In genomic region chr2:148299616-148300015, GRCh38 we compare ENCODE assay signal across 23 cellular contexts.
A peak's percentile ranks its signal among the peaks of the same experiment; 100 is the strongest.
DNase-seq lines count a peak whose midpoint lies in the region; ATAC-seq, FAIRE-seq and TF ChIP-seq lines count a peak whose summit lies in the region.
"Had no signal": no experiment of that assay in that cellular context is flagged by ENCODE, and none has a peak within 500 bp of the region (broad histone marks: within the 10 kb centered on the region; RNA-seq: fewer than 3 reads in every experiment).

No MANE protein-coding gene starts in this region.

- no peak for TF ChIP-seq RAD21 in IMR-90 (IDR thresholded peaks at IDR 0.05; ENCODE audit: low read length)

- no TSS peak for BruUV-seq in IMR-90 (replicated peaks; lab: Mats Ljungman, UMichigan)

- peaks cover 4% of the 10 kb centered on the region; the same call in 1 of the 2 replicates for H3K9me1 ChIP-seq in IMR-90 (ENCODE audit: insufficient read depth, low read length)

- H3K79me1 ChIP-seq in IMR-90 (ENCODE audit: low read depth in 1 of 2, low read length in 2 of 2) = no peaks in the 10 kb centered on the region

- H3K9me3 Mint-ChIP-seq in chondrocyte (ENCODE audit: low read depth) = no peaks in the 10 kb centered on the region
- H3K9me3 Mint-ChIP-seq: CD4-positive, CD25-positive, alpha-beta regulatory T cell; CD8-positive, alpha-beta T cell; GM23338 had no signal

- no peaks in the 10 kb centered on the region for H3K27me3 Mint-ChIP-seq in chondrocyte (ENCODE audit: low read depth)
- H3K27me3 Mint-ChIP-seq: B cell; CD4-positive, CD25-positive, alpha-beta regulatory T cell had no signal

- no peak overlapping the region for H2BK15ac ChIP-seq in IMR-90 (ENCODE audit: low read depth, low read length)

- no peaks in the 10 kb centered on the region; the same call in 1 of the 2 replicates for H3K4me1 ChIP-seq in IMR-90 (ENCODE audit: control insufficient read depth, insufficient read depth, low read length)
- no peaks in the 10 kb centered on the region for H3K4me1 ChIP-seq in left lung
- H3K4me1 ChIP-seq: BLaER1, Caco-2 had no signal

- H2BK5ac ChIP-seq in IMR-90 (ENCODE audit: low read depth, low read length, poor library complexity, severe bottlenecking) = no peak overlapping the region

- H4K8ac ChIP-seq in IMR-90 (ENCODE audit: low read depth in 2 of 2, low read length in 2 of 2) = no peak overlapping the region

- no peak overlapping the region for H2BK20ac ChIP-seq in IMR-90 (ENCODE audit: low read depth, low read length)

- H3K4ac ChIP-seq in IMR-90 (ENCODE audit: low read depth, low read length) = no peak overlapping the region

- H3K27me3 ChIP-seq in IMR-90 (ENCODE audit: control insufficient read depth, insufficient read depth, low read length) = no peaks in the 10 kb centered on the region
- H3K27me3 ChIP-seq in left lung = no peaks in the 10 kb centered on the region
- H3K27me3 ChIP-seq: BLaER1 had no signal

- H3K4me1 Mint-ChIP-seq in chondrocyte (ENCODE audit: low read depth) = peaks cover 26% of the 10 kb centered on the region
- H3K4me1 Mint-ChIP-seq: B cell had no signal

- no peak overlapping the region for H3K9ac ChIP-seq in IMR-90 (ENCODE audit: low read depth, low read length)
- H3K9ac ChIP-seq: BLaER1 had no signal

- no peak overlapping the region for H4K91ac ChIP-seq in IMR-90 (ENCODE audit: insufficient read depth, low read depth, low read length)

- no peak overlapping the region for H3K56ac ChIP-seq in IMR-90 (ENCODE audit: extremely low read depth, insufficient read depth, low read length)

- H2AK9ac ChIP-seq in IMR-90 (replicated peaks; ENCODE audit: low read depth, low read length, poor library complexity) = no peak overlapping the region

- H3K36me3 ChIP-seq in IMR-90 (ENCODE audit: control insufficient read depth, insufficient read depth, low read length) = no peaks in the 10 kb centered on the region
- no peaks in the 10 kb centered on the region for H3K36me3 ChIP-seq in left lung
- H3K36me3 ChIP-seq: BLaER1 had no signal

- TF ChIP-seq POLR2A in IMR-90 (IDR thresholded peaks at IDR 0.05; ENCODE audit: low read depth, low read length) (no peak), GM12891 (IDR thresholded peaks at IDR 0.05; ENCODE audit: low read depth, low read length) (no peak)

- no peak for ATAC-seq in IMR-90 (ENCODE audit: low read depth)
- ATAC-seq in left lung = peak; percentile 90
- no peak for ATAC-seq in GM19452 (IDR thresholded peaks at IDR 0.05; ENCODE audit: unreplicated experiment)
- ATAC-seq: CD8-positive, alpha-beta T cell; GM23338; HCT116 had no signal

- DNase-seq in IMR-90 = peak; percentile 4
- DNase-seq in chondrocyte (ENCODE audit: low spot score) = no peak
- no peak for DNase-seq in left lung
- no peak for DNase-seq in GM12891 (ENCODE audit: insufficient read length, low spot score)
- DNase-seq in GDM1 (lab: John Stamatoyannopoulos, UW) = no peak
- DNase-seq: Caco-2; CD4-positive, CD25-positive, alpha-beta regulatory T cell; CD8-positive, alpha-beta T cell; DMS153; DMS79; EL; GF-D8; H9 had no signal

- H3K27ac ChIP-seq in IMR-90 (ENCODE audit: insufficient read depth, low read length) (no peak overlapping the region), left lung (no peak overlapping the region)
- H3K27ac ChIP-seq: 22Rv1, BLaER1, C4-2B had no signal

- dilution Hi-C loops in IMR-90 (cut with HindIII; ENCODE audit: low sequenced_read_pairs, unreplicated experiment) = no loop called here

- no peak overlapping the region for H3K4me2 ChIP-seq in IMR-90 (ENCODE audit: low read depth, low read length)
- H3K4me2 ChIP-seq: BLaER1, GM23338 had no signal

- POLR2A ChIA-PET in IMR-90 (lab: Charles Lee; ENCODE audit: unreplicated experiment) = no interaction called here

- CTCF ChIA-PET in IMR-90 (lab: Yijun Ruan, JAX) = no interaction called here

- no peak overlapping the region for H2AFZ ChIP-seq in IMR-90 (replicated peaks; ENCODE audit: low read length, poor library complexity)
- H2AFZ ChIP-seq: GM23338 had no signal

- H3K23ac ChIP-seq in IMR-90 (ENCODE audit: low read depth, low read length) = no peak overlapping the region

- no peak overlapping the region for H3K14ac ChIP-seq in IMR-90 (replicated peaks; ENCODE audit: low read depth, low read length)

- no peak for FAIRE-seq in GM12891 (lab: Jason Lieb, UNC)
- FAIRE-seq: A204.1, GM12892, GM19239 had no signal

- H3K27ac Mint-ChIP-seq in chondrocyte (ENCODE audit: unreplicated experiment) = peak overlapping the region; percentile 20
- H3K27ac Mint-ChIP-seq: B cell; CD4-positive, CD25-positive, alpha-beta regulatory T cell; CD8-positive, alpha-beta T cell; GM23338; H9 had no signal

- no peak overlapping the region for H3K18ac ChIP-seq in IMR-90 (ENCODE audit: low read depth, low read length)

- H3K36me3 Mint-ChIP-seq in chondrocyte (ENCODE audit: low read depth) = peaks cover 2% of the 10 kb centered on the region

- H3K4me3 Mint-ChIP-seq in chondrocyte (ENCODE audit: unreplicated experiment) = no peak overlapping the region
- H3K4me3 Mint-ChIP-seq: B cell; CD4-positive, CD25-positive, alpha-beta regulatory T cell; CD8-positive, alpha-beta T cell; GM23338; H9 had no signal

- H2AK5ac ChIP-seq in IMR-90 (ENCODE audit: low read depth, low read length) = no peak overlapping the region

- TF ChIP-seq CTCF in IMR-90 (conservative IDR thresholded peaks at IDR 0.05; ENCODE audit: low read depth, low read length) (no peak), chondrocyte (IDR thresholded peaks at IDR 0.05) (no peak), left lung (IDR thresholded peaks at IDR 0.05) (no peak)

- H3K9me3 ChIP-seq in IMR-90 (ENCODE audit: control insufficient read depth, insufficient read depth, low read length) (no peaks in the 10 kb centered on the region), left lung (no peaks in the 10 kb centered on the region)
- H3K9me3 ChIP-seq: BLaER1, Caco-2 had no signal

- H3K4me3 ChIP-seq in IMR-90 (ENCODE audit: insufficient read depth, low read depth, low read length) = no peak overlapping the region
- H3K4me3 ChIP-seq in left lung = no peak overlapping the region
- H3K4me3 ChIP-seq: BLaER1, GM23338 had no signal

- no peak overlapping the region for H2BK120ac ChIP-seq in IMR-90 (ENCODE audit: low read depth, low read length)

- H4K5ac ChIP-seq in IMR-90 (ENCODE audit: low read depth, low read length) = no peak overlapping the region

- in situ Hi-C loops in IMR-90 (cut with MboI; ENCODE audit: low sequenced_read_pairs) = no loop called here

- intact Hi-C loops in IMR-90 (cut with micrococcal nuclease) = no loop called here
- intact Hi-C loops in left lung (cut with DNase I) = no loop called here

- no peaks in the 10 kb centered on the region for H4K20me1 ChIP-seq in IMR-90 (ENCODE audit: insufficient read depth, low read length)
- H4K20me1 ChIP-seq: BLaER1 had no signal

TF ChIP-seq in IMR-90, 13 proteins besides CTCF, POLR2A, EP300 and RAD21 (continues in another document):
- TF ChIP-seq SMC3 (IDR thresholded peaks at IDR 0.05; ENCODE audit: low read depth, low read length) = no peak
- no peak for TF ChIP-seq RCOR1 (IDR thresholded peaks at IDR 0.05; ENCODE audit: insufficient replicate concordance, low read length)
- TF ChIP-seq MAFK (IDR thresholded peaks at IDR 0.05; ENCODE audit: low read depth, low read length) = no peak
- no peak for TF ChIP-seq MXI1 (IDR thresholded peaks at IDR 0.05; ENCODE audit: borderline replicate concordance, low read depth, low read length)
- TF ChIP-seq RFX5 (IDR thresholded peaks at IDR 0.05; ENCODE audit: low read depth, low read length) = no peak
- TF ChIP-seq BHLHE40 (IDR thresholded peaks at IDR 0.05; ENCODE audit: low read depth, low read length) = no peak
- TF ChIP-seq CEBPB (IDR thresholded peaks at IDR 0.05; ENCODE audit: low read depth, low read length) = no peak
- TF ChIP-seq FOS (IDR thresholded peaks at IDR 0.05; ENCODE audit: low read depth, low read length) = no peak
- no peak for TF ChIP-seq MAZ (IDR thresholded peaks at IDR 0.05; ENCODE audit: borderline replicate concordance, low read depth, low read length)
- TF ChIP-seq CHD1 (IDR thresholded peaks at IDR 0.05; ENCODE audit: low read depth, low read length) = no peak
- no peak for TF ChIP-seq NFE2L2 (IDR thresholded peaks at IDR 0.05; ENCODE audit: low read depth, low read length)

TF ChIP-seq in GM12891, 5 proteins besides CTCF, POLR2A, EP300 and RAD21:
- TF ChIP-seq POLR2AphosphoS5 (IDR thresholded peaks at IDR 0.05; ENCODE audit: low read depth, low read length) = no peak
- TF ChIP-seq SPI1 (IDR thresholded peaks at IDR 0.05; ENCODE audit: low read depth, low read length) = no peak
- no peak for TF ChIP-seq TAF1 (IDR thresholded peaks at IDR 0.05; ENCODE audit: low read depth, low read length)
